In genomic region chr4:111991797-111992196, GRCh38 we compare ENCODE assay signal across 10 cellular contexts.
DNase-seq lines count a peak whose midpoint lies in the region; ATAC-seq and TF ChIP-seq lines count a peak whose summit lies in the region.
"Had no signal": no experiment of that assay in that cellular context is flagged by ENCODE, and none has a peak within 500 bp of the region (broad histone marks: within the 10 kb centered on the region; RNA-seq: fewer than 3 reads in every experiment).

No MANE protein-coding gene starts in this region.

- H3K4me1 ChIP-seq in right cardiac atrium (ENCODE audit: control insufficient read depth, insufficient read depth, low read length) (no peaks in the 10 kb centered on the region), uterus (no peaks in the 10 kb centered on the region)
- H3K4me1 ChIP-seq: BE2C had no signal

- intact Hi-C loops in right cardiac atrium (cut with DNase I) (no loop called here), Right ventricle myocardium superior (cut with DNase I) (no loop called here), uterus (cut with DNase I; ENCODE audit: low total_unique reads) (no loop called here)

- no peaks in the 10 kb centered on the region for H3K36me3 ChIP-seq in uterus
- H3K36me3 ChIP-seq: BE2C, cardiac muscle cell had no signal

- H3K9me3 ChIP-seq in right cardiac atrium (ENCODE audit: control insufficient read depth, low read length) = no peaks in the 10 kb centered on the region
- no peaks in the 10 kb centered on the region for H3K9me3 ChIP-seq in uterus
- H3K9me3 ChIP-seq: BE2C had no signal

- H3K4me3 ChIP-seq in right cardiac atrium (ENCODE audit: low read length) (no peak overlapping the region), fibroblast of the aortic adventitia (ENCODE audit: low read depth, low read length) (no peak overlapping the region), uterus (no peak overlapping the region)
- H3K4me3 ChIP-seq: cardiac muscle cell had no signal

- H3K27ac ChIP-seq in right cardiac atrium (ENCODE audit: low read length) (no peak overlapping the region), uterus (peak overlapping the region; percentile 69 to 70)
- H3K27ac ChIP-seq: cardiac muscle cell had no signal

- DNase-seq in right cardiac atrium (no peak), Right ventricle myocardium superior (no peak), NOMO-1 treated with DMSO at 0.1 percent for 48 hours (lab: John Stamatoyannopoulos, UW; ENCODE audit: unreplicated experiment) (peak; percentile 50), fibroblast of the aortic adventitia (ENCODE audit: low read depth) (peak; percentile 59), uterus (peak in 1 of 2 donors; percentile 39), NCI-H524 treated with DMSO at 0.1 percent for 48 hours (lab: John Stamatoyannopoulos, UW) (no peak)
- no peak for DNase-seq in activated effector memory CD4-positive, alpha-beta T cell treated with anti-CD3 and anti-CD28 coated beads, Interleukin-2, amount 50 U/mL, for 16 hours
- DNase-seq: BE2C had no signal

- peak; percentile 40 to 53 for ATAC-seq in right cardiac atrium
- no peak for ATAC-seq in Right ventricle myocardium superior (ENCODE audit: poor library complexity)
- no peak for ATAC-seq in HG03135 (IDR thresholded peaks at IDR 0.05; ENCODE audit: unreplicated experiment)

- no peaks in the 10 kb centered on the region for H3K27me3 ChIP-seq in right cardiac atrium (ENCODE audit: control insufficient read depth, insufficient read depth)
- no peaks in the 10 kb centered on the region for H3K27me3 ChIP-seq in uterus
- H3K27me3 ChIP-seq: cardiac muscle cell had no signal

- no peak for TF ChIP-seq CTCF in fibroblast of the aortic adventitia (IDR thresholded peaks at IDR 0.05; ENCODE audit: insufficient read depth, low read length)
- no peak for TF ChIP-seq CTCF in uterus (IDR thresholded peaks at IDR 0.05)

- TF ChIP-seq POLR2A in uterus (IDR thresholded peaks at IDR 0.05) = no peak

- 58% methylated on average over 3 of the region's 3 CpGs for WGBS in right cardiac atrium

Comparison
In these comparisons a context has a peak if more than half of its experiments do, and no peak if none do; other contexts are left out.
1. ATAC-seq: peak in right cardiac atrium (2 of 2); none in Right ventricle myocardium superior (single experiment) and HG03135 (single experiment).
2. DNase-seq: peak in NOMO-1 treated with DMSO at 0.1 percent for 48 hours (single experiment) and fibroblast of the aortic adventitia (single experiment); none in right cardiac atrium (0 of 3), Right ventricle myocardium superior (single experiment), NCI-H524 treated with DMSO at 0.1 percent for 48 hours (single experiment) and activated effector memory CD4-positive, alpha-beta T cell treated with anti-CD3 and anti-CD28 coated beads, Interleukin-2, amount 50 U/mL, for 16 hours (single experiment).